ENCODE assay signal across 12 cellular contexts in the genomic region with DNA sequence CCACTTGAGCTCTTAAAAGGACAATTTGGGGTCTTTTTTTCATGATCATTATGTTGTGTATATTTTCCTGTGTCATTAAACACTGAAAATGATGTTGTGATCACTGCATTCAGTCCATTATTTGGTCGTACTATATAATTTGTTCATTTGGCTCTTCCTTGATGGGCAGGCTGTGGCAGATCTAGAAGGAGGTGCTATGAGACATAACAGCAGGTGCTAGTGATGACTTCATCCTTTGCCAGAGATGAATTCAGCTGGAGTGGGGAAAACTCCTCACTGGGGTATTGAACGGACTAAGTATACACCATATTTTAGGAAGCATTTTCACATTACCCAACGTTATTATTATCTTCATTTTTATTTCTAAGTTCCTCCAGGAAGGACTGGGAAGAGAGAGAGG. TPM values are rescaled to one million over a fixed set of nuclear protein-coding genes. Genes with fewer than 3 reads are reported as not detected.
DNase-seq lines count a peak whose midpoint lies in the region; ATAC-seq and TF ChIP-seq lines count a peak whose summit lies in the region.
"Had no signal": no experiment of that assay in that cellular context is flagged by ENCODE, and none has a peak within 500 bp of the region (broad histone marks: within the 10 kb centered on the region; RNA-seq: fewer than 3 reads in every experiment).

No MANE protein-coding gene starts in this region.

- no peak for TF ChIP-seq CTCF in activated B cell treated with CpG ODN at 0.5 μM for 24 hours (IDR thresholded peaks at IDR 0.05)
- no peak for TF ChIP-seq CTCF in gastroesophageal sphincter (IDR thresholded peaks at IDR 0.05)

- no peaks in the 10 kb centered on the region for H3K27me3 ChIP-seq in naive thymus-derived CD4-positive, alpha-beta T cell (ENCODE audit: control insufficient read depth in 2 of 2, insufficient read depth in 2 of 2, low read length in 2 of 2)
- H3K27me3 ChIP-seq in gastroesophageal sphincter, result no peaks in the 10 kb centered on the region
- H3K27me3 ChIP-seq: ascending aorta, esophagus muscularis mucosa had no signal

- H3K4me3 Mint-ChIP-seq in activated CD4-positive, alpha-beta T cell treated with anti-CD3 and anti-CD28 coated beads, Interleukin-2, amount 10 ng/mL, durations not matched to agents 24 days and 14 days, result no peak overlapping the region
- H3K4me3 Mint-ChIP-seq in activated B cell treated with CpG ODN at 0.5 μM for 24 hours, result peak overlapping the region; percentile 41
- H3K4me3 Mint-ChIP-seq in naive thymus-derived CD4-positive, alpha-beta T cell, result peak overlapping the region; percentile 38 to 96 (median 74)

- ATAC-seq in activated B cell treated with CpG ODN at 0.5 μM for 24 hours (ENCODE audit: low read depth) (no peak), gastroesophageal sphincter (no peak)
- ATAC-seq in naive thymus-derived CD4-positive, alpha-beta T cell, result no peak

- H3K4me1 Mint-ChIP-seq in activated CD4-positive, alpha-beta T cell treated with anti-CD3 and anti-CD28 coated beads, Interleukin-2, amount 10 ng/mL, durations not matched to agents 24 days and 14 days, result peaks cover 59% of the 10 kb centered on the region
- peaks cover 90% of the 10 kb centered on the region for H3K4me1 Mint-ChIP-seq in activated B cell treated with CpG ODN at 0.5 μM for 24 hours
- H3K4me1 Mint-ChIP-seq in naive thymus-derived CD4-positive, alpha-beta T cell, result peaks cover 46 to 97% (median 82%) of the 10 kb centered on the region in 7 donors

- WGBS in gastroesophageal sphincter (ENCODE audit: low coverage in 1 of 2), 2 donors, result 82 to 92% methylated on average over 3 of the region's 3 CpGs

- no peaks in the 10 kb centered on the region for H3K27me3 Mint-ChIP-seq in activated CD4-positive, alpha-beta T cell treated with anti-CD3 and anti-CD28 coated beads, Interleukin-2, amount 10 ng/mL, durations not matched to agents 24 days and 14 days
- no peaks in the 10 kb centered on the region for H3K27me3 Mint-ChIP-seq in activated B cell treated with CpG ODN at 0.5 μM for 24 hours
- no peaks in the 10 kb centered on the region for H3K27me3 Mint-ChIP-seq in naive thymus-derived CD4-positive, alpha-beta T cell

- no peak for TF ChIP-seq EP300 in gastroesophageal sphincter (IDR thresholded peaks at IDR 0.05)

- no peaks in the 10 kb centered on the region for H3K36me3 ChIP-seq in naive thymus-derived CD4-positive, alpha-beta T cell (ENCODE audit: control insufficient read depth in 2 of 3, insufficient read depth in 3 of 3, low read length in 3 of 3)
- H3K36me3 ChIP-seq in gastroesophageal sphincter, result no peaks in the 10 kb centered on the region
- H3K36me3 ChIP-seq: ascending aorta, esophagus muscularis mucosa had no signal

- no peak overlapping the region for H3K4me3 ChIP-seq in naive thymus-derived CD4-positive, alpha-beta T cell (ENCODE audit: low read length)
- no peak overlapping the region for H3K4me3 ChIP-seq in gastroesophageal sphincter
- H3K4me3 ChIP-seq: ascending aorta, esophagus muscularis mucosa had no signal

- H3K9me3 ChIP-seq in naive thymus-derived CD4-positive, alpha-beta T cell (ENCODE audit: control insufficient read depth in 2 of 3, low read length in 3 of 3), result no peaks in the 10 kb centered on the region
- H3K9me3 ChIP-seq in gastroesophageal sphincter, result no peaks in the 10 kb centered on the region
- H3K9me3 ChIP-seq: ascending aorta, esophagus muscularis mucosa had no signal

- H3K36me3 Mint-ChIP-seq in activated CD4-positive, alpha-beta T cell treated with anti-CD3 and anti-CD28 coated beads, Interleukin-2, amount 10 ng/mL, durations not matched to agents 24 days and 14 days (ENCODE audit: low read depth), result peaks cover 33% of the 10 kb centered on the region
- peaks cover 32% of the 10 kb centered on the region for H3K36me3 Mint-ChIP-seq in activated B cell treated with CpG ODN at 0.5 μM for 24 hours (ENCODE audit: low read depth)
- H3K36me3 Mint-ChIP-seq in naive thymus-derived CD4-positive, alpha-beta T cell, result peaks cover 0 to 36% (median 21%) of the 10 kb centered on the region in 5 donors

- TF ChIP-seq POLR2A in gastroesophageal sphincter (IDR thresholded peaks at IDR 0.05), result no peak

- DNase-seq in activated CD4-positive, alpha-beta T cell treated with anti-CD3 and anti-CD28 coated beads, Interleukin-2, amount 10 ng/mL, durations not matched to agents 24 days and 14 days, result no peak
- DNase-seq in activated CD4-positive, alpha-beta T cell treated with anti-CD3 and anti-CD28 coated beads, Interleukin-2, amount 50 U/mL, for 4 hours, result no peak
- DNase-seq in NCI-H1417 treated with DMSO at 0.1 percent for 48 hours (lab: John Stamatoyannopoulos, UW) (peak; percentile 6), activated B cell treated with CpG ODN at 0.5 μM for 24 hours (no peak), DMS153 treated with DMSO at 0.1 percent for 48 hours (lab: John Stamatoyannopoulos, UW; ENCODE audit: unreplicated experiment) (no peak), posterior cingulate gyrus (no peak)
- DNase-seq in naive thymus-derived CD4-positive, alpha-beta T cell, result no peak
- DNase-seq: activated CD4-positive, CD25-positive, alpha-beta regulatory T cell treated with anti-CD3 and anti-CD28 coated beads, Interleukin-2, amount 50 U/mL, for 72 hours had no signal

- peak overlapping the region; percentile 26 for H3K27ac Mint-ChIP-seq in activated CD4-positive, alpha-beta T cell treated with anti-CD3 and anti-CD28 coated beads, Interleukin-2, amount 10 ng/mL, durations not matched to agents 24 days and 14 days
- H3K27ac Mint-ChIP-seq in activated B cell treated with CpG ODN at 0.5 μM for 24 hours, result peak overlapping the region; percentile 51
- peak overlapping the region; percentile 28 to 100 (median 95) for H3K27ac Mint-ChIP-seq in naive thymus-derived CD4-positive, alpha-beta T cell

- H3K27ac ChIP-seq in naive thymus-derived CD4-positive, alpha-beta T cell (ENCODE audit: low read depth, low read length), result no peak overlapping the region
- no peak overlapping the region for H3K27ac ChIP-seq in gastroesophageal sphincter
- H3K27ac ChIP-seq: parathyroid adenoma had no signal

- H3K9me3 Mint-ChIP-seq in activated CD4-positive, alpha-beta T cell treated with anti-CD3 and anti-CD28 coated beads, Interleukin-2, amount 10 ng/mL, durations not matched to agents 24 days and 14 days, result no peaks in the 10 kb centered on the region
- H3K9me3 Mint-ChIP-seq in activated B cell treated with CpG ODN at 0.5 μM for 24 hours, result no peaks in the 10 kb centered on the region
- peaks cover 0 to 2% (median 0%) of the 10 kb centered on the region in 11 donors for H3K9me3 Mint-ChIP-seq in naive thymus-derived CD4-positive, alpha-beta T cell

- POLR2A ChIA-PET in activated B cell treated with CpG ODN at 0.5 μM for 24 hours (lab: Charles Lee), result interaction anchor here (0.7 to 1.9 kb wide), 3 partner anchors 12 to 54 kb away, joined by 3 to 10 read pairs (median 10); partner anchors contain the start of gene CMTM7
- POLR2A ChIA-PET in naive thymus-derived CD4-positive, alpha-beta T cell (lab: Charles Lee), result interaction anchor here (0.6 to 8.6 kb wide), 9 partner anchors 9 to 57 kb away, joined by 3 to 88 read pairs (median 4); partner anchors contain the start of gene CMTM7

- intact Hi-C loops in activated CD4-positive, alpha-beta T cell treated with anti-CD3 and anti-CD28 coated beads, Interleukin-2, amount 10 ng/mL, durations not matched to agents 24 days and 14 days (cut with micrococcal nuclease), result no loop called here
- intact Hi-C loops in activated B cell treated with CpG ODN at 0.5 μM for 24 hours (cut with micrococcal nuclease), result loop anchor here (10.0 kb wide), 1 partner anchor 869 kb away; the partner anchor contains the start of gene STT3B
- intact Hi-C loops in naive thymus-derived CD4-positive, alpha-beta T cell (cut with micrococcal nuclease), result loop anchor here in 1 of 2 donors (1.0 to 5.0 kb wide), 2 partner anchors 11 to 291 kb away; no protein-coding TSS in a partner anchor
- intact Hi-C loops in posterior cingulate gyrus (cut with DNase I), result no loop called here

- CTCF ChIA-PET in activated B cell treated with CpG ODN at 0.5 μM for 24 hours (lab: Charles Lee), result interaction anchor here (1.0 to 3.2 kb wide), 3 partner anchors 32 to 64 kb away, joined by 3 to 20 read pairs (median 3); no protein-coding TSS in a partner anchor
- CTCF ChIA-PET in naive thymus-derived CD4-positive, alpha-beta T cell (lab: Charles Lee), result interaction anchor here (0.7 to 2.3 kb wide), 3 partner anchors 12 to 64 kb away, joined by 3 to 7 read pairs (median 3); no protein-coding TSS in a partner anchor

- H3K4me1 ChIP-seq in naive thymus-derived CD4-positive, alpha-beta T cell (ENCODE audit: control insufficient read depth in 2 of 2, insufficient read depth in 2 of 2, low read length in 2 of 2), result peaks cover 30 to 49% of the 10 kb centered on the region in 2 donors
- peaks cover 0 to 41% (median 6%) of the 10 kb centered on the region in 3 donors for H3K4me1 ChIP-seq in gastroesophageal sphincter
- H3K4me1 ChIP-seq: parathyroid adenoma had no signal

RNA-seq across cellular contexts. Expression of gene CMTM7, which starts 12.0 kb away (rescaled TPM):
- 45.0 and 46.3 TPM in 2 replicates for total RNA-seq in activated CD4-positive, alpha-beta T cell treated with anti-CD3 and anti-CD28 coated beads, Interleukin-2, amount 10 ng/mL, durations not matched to agents 24 days and 14 days
- 70.5 and 82.1 TPM in 2 replicates for total RNA-seq in activated B cell treated with CpG ODN at 0.5 μM for 24 hours
- 10 to 100 TPM; 38.6 to 60.1 (median 49.5) TPM for total RNA-seq in naive thymus-derived CD4-positive, alpha-beta T cell
- polyA plus RNA-seq in naive thymus-derived CD4-positive, alpha-beta T cell, result 100 to 1,000 TPM in 1 of 2 donors, 10 to 100 TPM in 1; 87.7 to 157 TPM
- 1 to 10 TPM; 2.9 to 7.0 (median 6.5) TPM for total RNA-seq in gastroesophageal sphincter

Comparison
In these comparisons a context has a peak if more than half of its experiments do, and no peak if none do; other contexts are left out.
1. H3K27ac Mint-ChIP-seq: peak in every context shown above with its lines; median percentile 95 in naive thymus-derived CD4-positive, alpha-beta T cell; 51 in activated B cell treated with CpG ODN at 0.5 μM for 24 hours; 26 in activated CD4-positive, alpha-beta T cell treated with anti-CD3 and anti-CD28 coated beads, Interleukin-2, amount 10 ng/mL, durations not matched to agents 24 days and 14 days.